1 cellular context compared by ENCODE assay signal in the genomic region with DNA sequence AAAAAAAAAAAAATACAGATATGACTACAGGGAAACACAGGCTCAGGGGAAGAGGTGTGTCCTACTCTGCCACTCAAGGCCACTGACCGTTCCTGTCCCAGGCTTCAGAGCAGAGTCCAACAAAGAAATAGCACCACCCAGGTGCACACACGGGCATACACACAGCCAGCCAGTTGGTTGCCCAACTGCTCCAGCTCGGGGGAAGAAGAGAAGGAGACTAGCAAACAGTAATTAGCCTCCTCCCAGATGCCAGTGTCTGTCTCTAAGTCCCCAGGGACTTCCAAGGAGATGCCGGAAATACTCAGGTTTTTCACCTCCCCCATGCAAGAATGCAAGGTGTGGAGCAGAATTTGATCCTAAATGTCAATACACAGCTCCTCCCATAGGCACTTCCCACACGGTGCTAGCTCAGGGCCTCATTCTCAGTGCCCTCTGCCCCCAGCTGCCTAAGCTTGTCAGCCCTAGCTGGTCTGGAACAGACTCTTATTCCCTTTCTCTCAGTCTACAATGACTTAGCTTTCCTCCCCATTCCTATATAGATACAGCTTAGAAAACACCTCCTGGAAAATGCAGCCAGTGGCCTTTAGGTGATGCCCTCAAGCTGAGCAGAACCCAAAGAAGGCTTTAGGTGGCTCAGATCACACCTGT.
TF ChIP-seq lines count a peak whose summit lies in the region.

No MANE protein-coding gene starts in this region.

TF ChIP-seq in HepG2, 621 proteins besides CTCF, POLR2A, EP300 and RAD21 (continued from another document):
- TF ChIP-seq ZHX1 (CRISPR knock-in tag; IDR thresholded peaks at IDR 0.05; ENCODE audit: low read depth) = peak; percentile 34
- TF ChIP-seq MXD4 (CRISPR knock-in tag; IDR thresholded peaks at IDR 0.05) = 0 out of 2 replicates have a peak, but pooled peaks have one; percentile 49
- TF ChIP-seq MAZ (IDR thresholded peaks at IDR 0.05; ENCODE audit: borderline replicate concordance, low read depth, low read length) = no peak
- TF ChIP-seq MAZ (CRISPR knock-in tag; IDR thresholded peaks at IDR 0.05; ENCODE audit: low read depth) = peak; percentile 77
- no peak for TF ChIP-seq BHLHE40 (IDR thresholded peaks at IDR 0.05; ENCODE audit: low read length)
- 0 out of 2 replicates have a peak, but pooled peaks have one; percentile 41 for TF ChIP-seq ZBTB49 (CRISPR knock-in tag; IDR thresholded peaks at IDR 0.05; ENCODE audit: borderline replicate concordance)
- peak; percentile 59 for TF ChIP-seq RXRA (CRISPR knock-in tag; IDR thresholded peaks at IDR 0.05)
- 0 out of 2 replicates have a peak, but pooled peaks have one; percentile 35 for TF ChIP-seq ZNF143 (CRISPR knock-in tag; IDR thresholded peaks at IDR 0.05)
- no peak for TF ChIP-seq SRY (CRISPR knock-in tag; IDR thresholded peaks at IDR 0.05)
- peak; percentile 82; the same call in 1 of the 2 replicates for TF ChIP-seq ZBTB3 (CRISPR knock-in tag; IDR thresholded peaks at IDR 0.05; ENCODE audit: borderline replicate concordance, low read depth)
- peak; percentile 80 for TF ChIP-seq PATZ1 (CRISPR knock-in tag; IDR thresholded peaks at IDR 0.05)
- TF ChIP-seq ZFP36L2 (CRISPR knock-in tag; IDR thresholded peaks at IDR 0.05) = no peak
- TF ChIP-seq, protein P1, sequence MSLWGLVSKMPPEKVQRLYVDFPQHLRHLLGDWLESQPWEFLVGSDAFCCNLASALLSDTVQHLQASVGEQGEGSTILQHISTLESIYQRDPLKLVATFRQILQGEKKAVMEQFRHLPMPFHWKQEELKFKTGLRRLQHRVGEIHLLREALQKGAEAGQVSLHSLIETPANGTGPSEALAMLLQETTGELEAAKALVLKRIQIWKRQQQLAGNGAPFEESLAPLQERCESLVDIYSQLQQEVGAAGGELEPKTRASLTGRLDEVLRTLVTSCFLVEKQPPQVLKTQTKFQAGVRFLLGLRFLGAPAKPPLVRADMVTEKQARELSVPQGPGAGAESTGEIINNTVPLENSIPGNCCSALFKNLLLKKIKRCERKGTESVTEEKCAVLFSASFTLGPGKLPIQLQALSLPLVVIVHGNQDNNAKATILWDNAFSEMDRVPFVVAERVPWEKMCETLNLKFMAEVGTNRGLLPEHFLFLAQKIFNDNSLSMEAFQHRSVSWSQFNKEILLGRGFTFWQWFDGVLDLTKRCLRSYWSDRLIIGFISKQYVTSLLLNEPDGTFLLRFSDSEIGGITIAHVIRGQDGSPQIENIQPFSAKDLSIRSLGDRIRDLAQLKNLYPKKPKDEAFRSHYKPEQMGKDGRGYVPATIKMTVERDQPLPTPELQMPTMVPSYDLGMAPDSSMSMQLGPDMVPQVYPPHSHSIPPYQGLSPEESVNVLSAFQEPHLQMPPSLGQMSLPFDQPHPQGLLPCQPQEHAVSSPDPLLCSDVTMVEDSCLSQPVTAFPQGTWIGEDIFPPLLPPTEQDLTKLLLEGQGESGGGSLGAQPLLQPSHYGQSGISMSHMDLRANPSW (CRISPR knock-in tag; IDR thresholded peaks at IDR 0.05; ENCODE audit: borderline replicate concordance) = 0 out of 2 replicates have a peak, but pooled peaks have one; percentile 62
- TF ChIP-seq ZFP82 (CRISPR knock-in tag; IDR thresholded peaks at IDR 0.05; ENCODE audit: borderline replicate concordance) = 0 out of 2 replicates have a peak, but pooled peaks have one; percentile 48
- TF ChIP-seq, protein P2, sequence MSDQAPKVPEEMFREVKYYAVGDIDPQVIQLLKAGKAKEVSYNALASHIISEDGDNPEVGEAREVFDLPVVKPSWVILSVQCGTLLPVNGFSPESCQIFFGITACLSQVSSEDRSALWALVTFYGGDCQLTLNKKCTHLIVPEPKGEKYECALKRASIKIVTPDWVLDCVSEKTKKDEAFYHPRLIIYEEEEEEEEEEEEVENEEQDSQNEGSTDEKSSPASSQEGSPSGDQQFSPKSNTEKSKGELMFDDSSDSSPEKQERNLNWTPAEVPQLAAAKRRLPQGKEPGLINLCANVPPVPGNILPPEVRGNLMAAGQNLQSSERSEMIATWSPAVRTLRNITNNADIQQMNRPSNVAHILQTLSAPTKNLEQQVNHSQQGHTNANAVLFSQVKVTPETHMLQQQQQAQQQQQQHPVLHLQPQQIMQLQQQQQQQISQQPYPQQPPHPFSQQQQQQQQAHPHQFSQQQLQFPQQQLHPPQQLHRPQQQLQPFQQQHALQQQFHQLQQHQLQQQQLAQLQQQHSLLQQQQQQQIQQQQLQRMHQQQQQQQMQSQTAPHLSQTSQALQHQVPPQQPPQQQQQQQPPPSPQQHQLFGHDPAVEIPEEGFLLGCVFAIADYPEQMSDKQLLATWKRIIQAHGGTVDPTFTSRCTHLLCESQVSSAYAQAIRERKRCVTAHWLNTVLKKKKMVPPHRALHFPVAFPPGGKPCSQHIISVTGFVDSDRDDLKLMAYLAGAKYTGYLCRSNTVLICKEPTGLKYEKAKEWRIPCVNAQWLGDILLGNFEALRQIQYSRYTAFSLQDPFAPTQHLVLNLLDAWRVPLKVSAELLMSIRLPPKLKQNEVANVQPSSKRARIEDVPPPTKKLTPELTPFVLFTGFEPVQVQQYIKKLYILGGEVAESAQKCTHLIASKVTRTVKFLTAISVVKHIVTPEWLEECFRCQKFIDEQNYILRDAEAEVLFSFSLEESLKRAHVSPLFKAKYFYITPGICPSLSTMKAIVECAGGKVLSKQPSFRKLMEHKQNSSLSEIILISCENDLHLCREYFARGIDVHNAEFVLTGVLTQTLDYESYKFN (CRISPR knock-in tag; conservative IDR thresholded peaks at IDR 0.05) = peak; percentile 92
- TF ChIP-seq BORCS8-MEF2B (CRISPR knock-in tag; IDR thresholded peaks at IDR 0.05) = 0 out of 2 replicates have a peak, but pooled peaks have one; percentile 16
- peak; percentile 83; the same call in 1 of the 2 replicates for TF ChIP-seq NCOR1 (IDR thresholded peaks at IDR 0.05; ENCODE audit: borderline replicate concordance, low read length)
- TF ChIP-seq ZNF292 (CRISPR knock-in tag; IDR thresholded peaks at IDR 0.05; ENCODE audit: borderline replicate concordance, low read depth) = peak; percentile 38; the same call in 1 of the 2 replicates
- TF ChIP-seq SP1 (IDR thresholded peaks at IDR 0.05) = no peak
- peak; percentile 37; the same call in 1 of the 2 replicates for TF ChIP-seq SP1 (CRISPR knock-in tag; IDR thresholded peaks at IDR 0.05)
- TF ChIP-seq ZNF367 (CRISPR knock-in tag; IDR thresholded peaks at IDR 0.05; ENCODE audit: borderline replicate concordance) = no peak
- peak; percentile 55; the same call in 2 of the 3 replicates for TF ChIP-seq MXI1 (IDR thresholded peaks at IDR 0.05; ENCODE audit: borderline replicate concordance, low read depth, low read length)
- peak; percentile 91 for TF ChIP-seq SALL1 (CRISPR knock-in tag; IDR thresholded peaks at IDR 0.05)
- TF ChIP-seq HNF1A (IDR thresholded peaks at IDR 0.05; ENCODE audit: low read depth) = 0 out of 2 replicates have a peak, but pooled peaks have one; percentile 27
- TF ChIP-seq HNF1A (CRISPR knock-in tag; IDR thresholded peaks at IDR 0.05; ENCODE audit: borderline replicate concordance) = peak; percentile 79; the same call in 1 of the 2 replicates
